In the genomic region with DNA sequence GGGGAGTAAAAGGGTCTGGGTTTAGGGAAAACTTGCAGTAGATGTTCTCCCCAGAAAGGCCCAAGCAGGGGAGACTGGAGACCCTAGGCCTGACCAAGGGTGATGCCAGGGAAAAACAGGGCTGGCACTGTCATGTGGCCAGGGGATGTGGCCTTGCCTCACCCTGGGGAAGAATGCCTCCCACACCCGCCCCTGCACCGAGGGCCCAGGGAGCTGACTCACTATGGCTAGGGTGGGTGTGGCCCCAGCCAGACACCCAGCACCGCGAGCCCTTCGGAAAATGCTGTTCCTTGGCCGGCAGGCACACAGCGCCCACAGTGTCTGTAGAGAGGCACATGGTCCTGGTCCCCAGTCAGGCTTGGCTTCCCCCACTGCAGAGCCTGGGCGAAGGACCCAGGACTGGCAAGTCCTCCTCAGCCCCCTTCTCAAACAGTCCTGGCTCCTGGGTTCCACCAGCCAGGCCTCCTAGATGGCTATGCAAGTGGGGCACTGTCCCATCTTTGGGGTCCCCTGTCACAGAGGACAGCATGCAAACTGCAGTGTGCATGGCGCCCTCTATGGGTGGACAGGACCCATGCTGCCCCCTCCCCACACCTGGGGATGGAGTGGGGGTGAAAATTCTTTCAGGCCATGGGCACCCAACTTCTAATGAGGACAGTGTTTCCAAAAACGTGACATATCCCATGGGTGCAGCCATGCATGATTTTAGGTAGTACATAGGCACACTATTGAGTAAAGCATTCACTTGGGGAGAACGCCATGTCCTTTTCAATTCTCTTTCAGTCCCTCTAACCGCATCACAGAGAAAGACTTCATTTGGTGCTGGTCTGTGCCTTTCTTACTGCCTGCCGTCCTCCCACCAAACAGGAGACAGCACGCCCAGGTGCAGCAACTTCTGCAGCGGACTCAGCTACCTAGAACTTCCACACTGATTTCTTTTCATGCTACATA, we compare ENCODE assay signal across 1 cellular context.
TF ChIP-seq lines count a peak whose summit lies in the region.

No MANE protein-coding gene starts in this region.

TF ChIP-seq in K562, 482 proteins besides CTCF, POLR2A, EP300 and RAD21 (continued from another document and continues in another):
- TF ChIP-seq, protein P1, sequence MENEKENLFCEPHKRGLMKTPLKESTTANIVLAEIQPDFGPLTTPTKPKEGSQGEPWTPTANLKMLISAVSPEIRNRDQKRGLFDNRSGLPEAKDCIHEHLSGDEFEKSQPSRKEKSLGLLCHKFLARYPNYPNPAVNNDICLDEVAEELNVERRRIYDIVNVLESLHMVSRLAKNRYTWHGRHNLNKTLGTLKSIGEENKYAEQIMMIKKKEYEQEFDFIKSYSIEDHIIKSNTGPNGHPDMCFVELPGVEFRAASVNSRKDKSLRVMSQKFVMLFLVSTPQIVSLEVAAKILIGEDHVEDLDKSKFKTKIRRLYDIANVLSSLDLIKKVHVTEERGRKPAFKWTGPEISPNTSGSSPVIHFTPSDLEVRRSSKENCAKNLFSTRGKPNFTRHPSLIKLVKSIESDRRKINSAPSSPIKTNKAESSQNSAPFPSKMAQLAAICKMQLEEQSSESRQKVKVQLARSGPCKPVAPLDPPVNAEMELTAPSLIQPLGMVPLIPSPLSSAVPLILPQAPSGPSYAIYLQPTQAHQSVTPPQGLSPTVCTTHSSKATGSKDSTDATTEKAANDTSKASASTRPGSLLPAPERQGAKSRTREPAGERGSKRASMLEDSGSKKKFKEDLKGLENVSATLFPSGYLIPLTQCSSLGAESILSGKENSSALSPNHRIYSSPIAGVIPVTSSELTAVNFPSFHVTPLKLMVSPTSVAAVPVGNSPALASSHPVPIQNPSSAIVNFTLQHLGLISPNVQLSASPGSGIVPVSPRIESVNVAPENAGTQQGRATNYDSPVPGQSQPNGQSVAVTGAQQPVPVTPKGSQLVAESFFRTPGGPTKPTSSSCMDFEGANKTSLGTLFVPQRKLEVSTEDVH (IDR thresholded peaks at IDR 0.05; ENCODE audit: low read depth, partially characterized antibody), result peak; percentile 20
- TF ChIP-seq TAL1 (IDR thresholded peaks at IDR 0.05) (0 out of 2 replicates have a peak, but pooled peaks have one; percentile 12), ZNF224 (CRISPR knock-in tag; IDR thresholded peaks at IDR 0.05) (no peak), ZNF740 (CRISPR knock-in tag; IDR thresholded peaks at IDR 0.05) (peak; percentile 92), ZNF740 (tag; IDR thresholded peaks at IDR 0.05) (peak in 1 of 2 experiments; percentile 68; a peak in 2 of 4 replicates), ZNF133 (CRISPR knock-in tag; IDR thresholded peaks at IDR 0.05) (0 out of 2 replicates have a peak, but pooled peaks have one; percentile 17), CHD2 (IDR thresholded peaks at IDR 0.05; ENCODE audit: low read depth, low read length) (0 out of 2 replicates have a peak, but pooled peaks have one; percentile 29), MIER1 (IDR thresholded peaks at IDR 0.05; ENCODE audit: low read depth) (0 out of 2 replicates have a peak, but pooled peaks have one; percentile 33), ZNF253 (CRISPR knock-in tag; conservative IDR thresholded peaks at IDR 0.05) (no peak), CEBPG (CRISPR knock-in tag; IDR thresholded peaks at IDR 0.05) (no peak), CEBPG (tag; conservative IDR thresholded peaks at IDR 0.05 in 1 of 2, IDR thresholded peaks at IDR 0.05 in 1 of 2) (0 out of 4 replicates have a peak, but pooled peaks of 1 of the 2 experiments have one; percentile 15), ZBTB1 (CRISPR knock-in tag; IDR thresholded peaks at IDR 0.05; ENCODE audit: borderline replicate concordance, low read depth) (peak; percentile 61; the same call in 1 of the 2 replicates), ZNF384 (IDR thresholded peaks at IDR 0.05; ENCODE audit: low read depth, low read length) (no peak), PTRF (tag; IDR thresholded peaks at IDR 0.05) (no peak), HLTF (IDR thresholded peaks at IDR 0.05) (no peak), PRPF4 (IDR thresholded peaks at IDR 0.05; ENCODE audit: insufficient read depth, low read depth, low read length, poor library complexity, severe bottlenecking) (no peak), ERF (CRISPR knock-in tag; IDR thresholded peaks at IDR 0.05) (no peak), ZNF408 (CRISPR knock-in tag; IDR thresholded peaks at IDR 0.05; ENCODE audit: low read depth) (no peak), CBX8 (IDR thresholded peaks at IDR 0.05; ENCODE audit: borderline replicate concordance, extremely low read depth, low read depth, low read length, poor library complexity, severe bottlenecking) (no peak), DEAF1 (CRISPR knock-in tag; IDR thresholded peaks at IDR 0.05) (peak; percentile 72), NFE2L1 (tag; IDR thresholded peaks at IDR 0.05; ENCODE audit: borderline replicate concordance, low read depth) (no peak; the same call in 1 of the 2 replicates), TSC22D4 (tag; IDR thresholded peaks at IDR 0.05) (no peak), PCBP2 (IDR thresholded peaks at IDR 0.05; ENCODE audit: low read depth, low read length, poor library complexity, severe bottlenecking) (no peak), PTTG1 (tag; IDR thresholded peaks at IDR 0.05; ENCODE audit: low read depth) (no peak), POLR2G (IDR thresholded peaks at IDR 0.05; ENCODE audit: low read depth, low read length) (peak; percentile 89), ZNF764 (CRISPR knock-in tag; IDR thresholded peaks at IDR 0.05; ENCODE audit: low read depth) (no peak), KLF13 (tag; IDR thresholded peaks at IDR 0.05; ENCODE audit: borderline replicate concordance, low read depth) (peak; percentile 93; the same call in 1 of the 2 replicates), RNF2 (IDR thresholded peaks at IDR 0.05) (peak; percentile 65; the same call in 1 of the 2 replicates), ZSCAN29 (IDR thresholded peaks at IDR 0.05) (no peak), TBL1XR1 (IDR thresholded peaks at IDR 0.05; ENCODE audit: low read length in 2 of 2) (peak in 1 of 2 experiments; percentile 47; a peak in 2 of 4 replicates), JUN (IDR thresholded peaks at IDR 0.05; ENCODE audit: borderline replicate concordance, low read depth, low read length) (peak; percentile 81), JUN (CRISPR knock-in tag; IDR thresholded peaks at IDR 0.05; ENCODE audit: borderline replicate concordance) (0 out of 2 replicates have a peak, but pooled peaks have one; percentile 61), HNRNPL (IDR thresholded peaks at IDR 0.05; ENCODE audit: low read depth, low read length) (peak; percentile 83)
- TF ChIP-seq, protein P2, sequence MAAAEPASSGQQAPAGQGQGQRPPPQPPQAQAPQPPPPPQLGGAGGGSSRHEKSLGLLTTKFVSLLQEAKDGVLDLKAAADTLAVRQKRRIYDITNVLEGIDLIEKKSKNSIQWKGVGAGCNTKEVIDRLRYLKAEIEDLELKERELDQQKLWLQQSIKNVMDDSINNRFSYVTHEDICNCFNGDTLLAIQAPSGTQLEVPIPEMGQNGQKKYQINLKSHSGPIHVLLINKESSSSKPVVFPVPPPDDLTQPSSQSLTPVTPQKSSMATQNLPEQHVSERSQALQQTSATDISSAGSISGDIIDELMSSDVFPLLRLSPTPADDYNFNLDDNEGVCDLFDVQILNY (CRISPR knock-in tag; IDR thresholded peaks at IDR 0.05), result no peak
- TF ChIP-seq, protein P3, sequence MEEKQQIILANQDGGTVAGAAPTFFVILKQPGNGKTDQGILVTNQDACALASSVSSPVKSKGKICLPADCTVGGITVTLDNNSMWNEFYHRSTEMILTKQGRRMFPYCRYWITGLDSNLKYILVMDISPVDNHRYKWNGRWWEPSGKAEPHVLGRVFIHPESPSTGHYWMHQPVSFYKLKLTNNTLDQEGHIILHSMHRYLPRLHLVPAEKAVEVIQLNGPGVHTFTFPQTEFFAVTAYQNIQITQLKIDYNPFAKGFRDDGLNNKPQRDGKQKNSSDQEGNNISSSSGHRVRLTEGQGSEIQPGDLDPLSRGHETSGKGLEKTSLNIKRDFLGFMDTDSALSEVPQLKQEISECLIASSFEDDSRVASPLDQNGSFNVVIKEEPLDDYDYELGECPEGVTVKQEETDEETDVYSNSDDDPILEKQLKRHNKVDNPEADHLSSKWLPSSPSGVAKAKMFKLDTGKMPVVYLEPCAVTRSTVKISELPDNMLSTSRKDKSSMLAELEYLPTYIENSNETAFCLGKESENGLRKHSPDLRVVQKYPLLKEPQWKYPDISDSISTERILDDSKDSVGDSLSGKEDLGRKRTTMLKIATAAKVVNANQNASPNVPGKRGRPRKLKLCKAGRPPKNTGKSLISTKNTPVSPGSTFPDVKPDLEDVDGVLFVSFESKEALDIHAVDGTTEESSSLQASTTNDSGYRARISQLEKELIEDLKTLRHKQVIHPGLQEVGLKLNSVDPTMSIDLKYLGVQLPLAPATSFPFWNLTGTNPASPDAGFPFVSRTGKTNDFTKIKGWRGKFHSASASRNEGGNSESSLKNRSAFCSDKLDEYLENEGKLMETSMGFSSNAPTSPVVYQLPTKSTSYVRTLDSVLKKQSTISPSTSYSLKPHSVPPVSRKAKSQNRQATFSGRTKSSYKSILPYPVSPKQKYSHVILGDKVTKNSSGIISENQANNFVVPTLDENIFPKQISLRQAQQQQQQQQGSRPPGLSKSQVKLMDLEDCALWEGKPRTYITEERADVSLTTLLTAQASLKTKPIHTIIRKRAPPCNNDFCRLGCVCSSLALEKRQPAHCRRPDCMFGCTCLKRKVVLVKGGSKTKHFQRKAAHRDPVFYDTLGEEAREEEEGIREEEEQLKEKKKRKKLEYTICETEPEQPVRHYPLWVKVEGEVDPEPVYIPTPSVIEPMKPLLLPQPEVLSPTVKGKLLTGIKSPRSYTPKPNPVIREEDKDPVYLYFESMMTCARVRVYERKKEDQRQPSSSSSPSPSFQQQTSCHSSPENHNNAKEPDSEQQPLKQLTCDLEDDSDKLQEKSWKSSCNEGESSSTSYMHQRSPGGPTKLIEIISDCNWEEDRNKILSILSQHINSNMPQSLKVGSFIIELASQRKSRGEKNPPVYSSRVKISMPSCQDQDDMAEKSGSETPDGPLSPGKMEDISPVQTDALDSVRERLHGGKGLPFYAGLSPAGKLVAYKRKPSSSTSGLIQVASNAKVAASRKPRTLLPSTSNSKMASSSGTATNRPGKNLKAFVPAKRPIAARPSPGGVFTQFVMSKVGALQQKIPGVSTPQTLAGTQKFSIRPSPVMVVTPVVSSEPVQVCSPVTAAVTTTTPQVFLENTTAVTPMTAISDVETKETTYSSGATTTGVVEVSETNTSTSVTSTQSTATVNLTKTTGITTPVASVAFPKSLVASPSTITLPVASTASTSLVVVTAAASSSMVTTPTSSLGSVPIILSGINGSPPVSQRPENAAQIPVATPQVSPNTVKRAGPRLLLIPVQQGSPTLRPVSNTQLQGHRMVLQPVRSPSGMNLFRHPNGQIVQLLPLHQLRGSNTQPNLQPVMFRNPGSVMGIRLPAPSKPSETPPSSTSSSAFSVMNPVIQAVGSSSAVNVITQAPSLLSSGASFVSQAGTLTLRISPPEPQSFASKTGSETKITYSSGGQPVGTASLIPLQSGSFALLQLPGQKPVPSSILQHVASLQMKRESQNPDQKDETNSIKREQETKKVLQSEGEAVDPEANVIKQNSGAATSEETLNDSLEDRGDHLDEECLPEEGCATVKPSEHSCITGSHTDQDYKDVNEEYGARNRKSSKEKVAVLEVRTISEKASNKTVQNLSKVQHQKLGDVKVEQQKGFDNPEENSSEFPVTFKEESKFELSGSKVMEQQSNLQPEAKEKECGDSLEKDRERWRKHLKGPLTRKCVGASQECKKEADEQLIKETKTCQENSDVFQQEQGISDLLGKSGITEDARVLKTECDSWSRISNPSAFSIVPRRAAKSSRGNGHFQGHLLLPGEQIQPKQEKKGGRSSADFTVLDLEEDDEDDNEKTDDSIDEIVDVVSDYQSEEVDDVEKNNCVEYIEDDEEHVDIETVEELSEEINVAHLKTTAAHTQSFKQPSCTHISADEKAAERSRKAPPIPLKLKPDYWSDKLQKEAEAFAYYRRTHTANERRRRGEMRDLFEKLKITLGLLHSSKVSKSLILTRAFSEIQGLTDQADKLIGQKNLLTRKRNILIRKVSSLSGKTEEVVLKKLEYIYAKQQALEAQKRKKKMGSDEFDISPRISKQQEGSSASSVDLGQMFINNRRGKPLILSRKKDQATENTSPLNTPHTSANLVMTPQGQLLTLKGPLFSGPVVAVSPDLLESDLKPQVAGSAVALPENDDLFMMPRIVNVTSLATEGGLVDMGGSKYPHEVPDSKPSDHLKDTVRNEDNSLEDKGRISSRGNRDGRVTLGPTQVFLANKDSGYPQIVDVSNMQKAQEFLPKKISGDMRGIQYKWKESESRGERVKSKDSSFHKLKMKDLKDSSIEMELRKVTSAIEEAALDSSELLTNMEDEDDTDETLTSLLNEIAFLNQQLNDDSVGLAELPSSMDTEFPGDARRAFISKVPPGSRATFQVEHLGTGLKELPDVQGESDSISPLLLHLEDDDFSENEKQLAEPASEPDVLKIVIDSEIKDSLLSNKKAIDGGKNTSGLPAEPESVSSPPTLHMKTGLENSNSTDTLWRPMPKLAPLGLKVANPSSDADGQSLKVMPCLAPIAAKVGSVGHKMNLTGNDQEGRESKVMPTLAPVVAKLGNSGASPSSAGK (IDR thresholded peaks at IDR 0.05), result peak; percentile 93
- TF ChIP-seq, protein P4, sequence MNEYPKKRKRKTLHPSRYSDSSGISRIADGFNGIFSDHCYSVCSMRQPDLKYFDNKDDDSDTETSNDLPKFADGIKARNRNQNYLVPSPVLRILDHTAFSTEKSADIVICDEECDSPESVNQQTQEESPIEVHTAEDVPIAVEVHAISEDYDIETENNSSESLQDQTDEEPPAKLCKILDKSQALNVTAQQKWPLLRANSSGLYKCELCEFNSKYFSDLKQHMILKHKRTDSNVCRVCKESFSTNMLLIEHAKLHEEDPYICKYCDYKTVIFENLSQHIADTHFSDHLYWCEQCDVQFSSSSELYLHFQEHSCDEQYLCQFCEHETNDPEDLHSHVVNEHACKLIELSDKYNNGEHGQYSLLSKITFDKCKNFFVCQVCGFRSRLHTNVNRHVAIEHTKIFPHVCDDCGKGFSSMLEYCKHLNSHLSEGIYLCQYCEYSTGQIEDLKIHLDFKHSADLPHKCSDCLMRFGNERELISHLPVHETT (CRISPR knock-in tag; conservative IDR thresholded peaks at IDR 0.05 in 1 of 2, IDR thresholded peaks at IDR 0.05 in 1 of 2), result peak in 1 of 2 experiments; percentile 75; a peak in 2 of 4 replicates
